In genomic region chr10:60207894-60208293, GRCh38 we compare ENCODE assay signal across 28 cellular contexts.
"Had no signal": no experiment of that assay in that cellular context is flagged by ENCODE, and none has a peak within 500 bp of the region (broad histone marks: within the 10 kb centered on the region; RNA-seq: fewer than 3 reads in every experiment).

No MANE protein-coding gene starts in this region.

- H3K4me2 ChIP-seq: KMS-11, PC-9 had no signal

- ATAC-seq: activated CD8-positive, alpha-beta memory T cell treated with anti-CD3 and anti-CD28 coated beads, Interleukin-2, amount 10 ng/mL, durations not matched to agents 7 days and 5 days; activated naive CD8-positive, alpha-beta T cell treated with anti-CD3 and anti-CD28 coated beads, Interleukin-2, amount 50 U/mL, for 24 hours; Right ventricle myocardium inferior had no signal

- H2AFZ ChIP-seq: PC-9 had no signal

- H3K4me3 ChIP-seq: PC-9 had no signal

- H3K9ac ChIP-seq: KMS-11 had no signal

- H3K27ac ChIP-seq: KMS-11, PC-9, RWPE1, WERI-Rb-1 had no signal

- DNase-seq: activated CD4-positive, alpha-beta memory T cell treated with anti-CD3 and anti-CD28 coated beads, Interleukin-2, amount 10 ng/mL, durations not matched to agents 7 days and 5 days; activated CD4-positive, alpha-beta T cell treated with anti-CD3 and anti-CD28 coated beads for 1 hour; activated CD4-positive, alpha-beta T cell treated with anti-CD3 and anti-CD28 coated beads for 48 hours; activated CD4-positive, CD25-positive, alpha-beta regulatory T cell; activated CD8-positive, alpha-beta memory T cell treated with anti-CD3 and anti-CD28 coated beads for 24 hours; activated CD8-positive, alpha-beta memory T cell treated with anti-CD3 and anti-CD28 coated beads, Interleukin-2, amount 10 ng/mL, durations not matched to agents 7 days and 5 days; activated CD8-positive, alpha-beta memory T cell treated with anti-CD3 and anti-CD28 coated beads, Interleukin-2, amount 50 U/mL, for 48 hours; activated effector memory CD4-positive, alpha-beta T cell treated with Interleukin-2 at 50 U/mL for 16 hours; activated naive CD4-positive, alpha-beta T cell treated with anti-CD3 and anti-CD28 coated beads, Interleukin-2, amount 10 ng/mL, durations not matched to agents 7 days and 5 days; activated naive CD8-positive, alpha-beta T cell treated with anti-CD3 and anti-CD28 coated beads, Interleukin-2, amount 50 U/mL, for 24 hours; activated T-cell treated with anti-CD3 and anti-CD28 coated beads, Interleukin-2, amount 50 U/mL, for 48 hours; NCI-H1105; NCI-H1417 treated with DMSO at 0.1 percent for 48 hours; NCI-H187 treated with DMSO at 0.1 percent for 48 hours; NCI-H2081 treated with DMSO at 0.1 percent for 48 hours; NCI-H226; NK-92 treated with Interleukin-12 subunit alpha and Interleukin-12 subunit beta, amount 100 ng/mL, for 24 hours; PC-9; SIG-M5; T-helper 1 cell; T-helper 2 cell; T-helper 9 cell; WERI-Rb-1 had no signal

- FAIRE-seq: bronchial epithelial cell, RCC 7860 had no signal

- H3K36me3 ChIP-seq: WERI-Rb-1 had no signal
